Comparison of ENCODE assay signal across 10 cellular contexts in the genomic region with DNA sequence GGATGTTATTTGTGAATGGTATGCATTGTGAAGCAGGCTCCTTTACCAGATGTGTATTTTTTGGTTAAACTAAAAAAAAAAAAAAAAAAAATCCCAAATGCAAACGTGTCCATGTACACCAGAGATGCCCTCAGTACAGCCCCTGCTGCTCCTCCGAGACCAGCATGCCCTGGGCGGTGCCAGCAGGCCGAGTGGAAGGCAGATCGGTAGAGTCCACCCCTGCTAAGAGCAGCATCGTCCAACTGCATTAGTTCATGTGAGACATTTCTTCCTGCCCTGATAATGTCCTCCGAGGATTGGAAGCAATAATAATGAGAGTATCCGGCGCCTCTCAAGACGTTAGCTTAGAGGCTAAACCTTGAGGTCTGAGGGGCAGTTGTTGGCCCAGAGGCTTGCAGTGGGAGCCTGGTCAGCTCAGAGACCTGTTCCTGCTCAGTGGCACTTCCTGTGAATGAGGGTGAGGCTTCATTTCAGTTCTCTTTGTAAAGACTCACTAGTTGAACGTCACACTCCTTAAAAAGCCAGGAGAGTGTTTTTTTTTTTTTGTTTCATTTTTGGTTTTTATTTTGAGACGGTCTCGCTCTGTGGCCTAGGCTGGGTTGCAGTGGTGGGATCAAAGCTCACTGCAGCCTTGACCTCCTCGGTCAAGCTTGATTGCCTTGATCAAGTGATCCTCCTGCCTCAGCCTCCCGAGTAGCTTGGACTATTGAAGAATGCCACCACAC. TPM values are rescaled to one million over a fixed set of nuclear protein-coding genes. Genes with fewer than 3 reads are reported as not detected.
DNase-seq lines count a peak whose midpoint lies in the region; ATAC-seq lines count a peak whose summit lies in the region.
"Had no signal": no experiment of that assay in that cellular context is flagged by ENCODE, and none has a peak within 500 bp of the region (broad histone marks: within the 10 kb centered on the region; RNA-seq: fewer than 3 reads in every experiment).

No MANE protein-coding gene starts in this region.

- peak overlapping the region; percentile 62 for H3K9ac ChIP-seq in BLaER1

- H3K27ac Mint-ChIP-seq in activated T-helper 2 cell treated with anti-CD3 and anti-CD28 coated beads, Interferon-gamma antibody, Interleukin-2, Interleukin-4, amounts not matched to agents 10 μg/mL and 5 μg/mL and 100 μg/mL, durations not matched to agents 14 hours and 24 hours and 36 hours: peak overlapping the region; percentile 79

- no peaks in the 10 kb centered on the region for H4K20me1 ChIP-seq in BLaER1

- no peak for DNase-seq in activated T-helper 2 cell treated with anti-CD3 and anti-CD28 coated beads, Interferon-gamma antibody, Interleukin-2, Interleukin-4, amounts not matched to agents 10 μg/mL and 5 μg/mL and 100 μg/mL, durations not matched to agents 14 hours and 24 hours and 36 hours (ENCODE audit: low spot score)
- DNase-seq in NCI-H1105 treated with DMSO at 0.1 percent for 48 hours (lab: John Stamatoyannopoulos, UW) (no peak), ecto neural progenitor cell (ENCODE audit: low spot score) (no peak), NCI-H1417 treated with DMSO at 0.1 percent for 48 hours (lab: John Stamatoyannopoulos, UW) (no peak)
- DNase-seq: NCI-H1417 had no signal

- H3K27me3 Mint-ChIP-seq in activated T-helper 2 cell treated with anti-CD3 and anti-CD28 coated beads, Interferon-gamma antibody, Interleukin-2, Interleukin-4, amounts not matched to agents 10 μg/mL and 5 μg/mL and 100 μg/mL, durations not matched to agents 14 hours and 24 hours and 36 hours (ENCODE audit: low read depth): no peaks in the 10 kb centered on the region

- peak overlapping the region; percentile 8 for H3K4me3 Mint-ChIP-seq in activated T-helper 2 cell treated with anti-CD3 and anti-CD28 coated beads, Interferon-gamma antibody, Interleukin-2, Interleukin-4, amounts not matched to agents 10 μg/mL and 5 μg/mL and 100 μg/mL, durations not matched to agents 14 hours and 24 hours and 36 hours (ENCODE audit: low read depth)

- peaks cover 9% of the 10 kb centered on the region for H3K4me1 Mint-ChIP-seq in activated T-helper 2 cell treated with anti-CD3 and anti-CD28 coated beads, Interferon-gamma antibody, Interleukin-2, Interleukin-4, amounts not matched to agents 10 μg/mL and 5 μg/mL and 100 μg/mL, durations not matched to agents 14 hours and 24 hours and 36 hours (ENCODE audit: low read depth)

- no peaks in the 10 kb centered on the region for H3K27me3 ChIP-seq in BLaER1

- H3K4me2 ChIP-seq in BLaER1: peak overlapping the region; percentile 62

- peak overlapping the region; percentile 74 for H3K27ac ChIP-seq in BLaER1
- H3K27ac ChIP-seq: epithelial cell of prostate had no signal

- no peaks in the 10 kb centered on the region for H3K36me3 ChIP-seq in BLaER1

- H3K9me3 Mint-ChIP-seq in activated T-helper 2 cell treated with anti-CD3 and anti-CD28 coated beads, Interferon-gamma antibody, Interleukin-2, Interleukin-4, amounts not matched to agents 10 μg/mL and 5 μg/mL and 100 μg/mL, durations not matched to agents 14 hours and 24 hours and 36 hours: no peaks in the 10 kb centered on the region

- H3K4me1 ChIP-seq in BLaER1: peaks cover 46% of the 10 kb centered on the region

- no peak overlapping the region for H3K4me3 ChIP-seq in BLaER1

- peak; percentile 73 for ATAC-seq in GM19025 (IDR thresholded peaks at IDR 0.05; ENCODE audit: low read depth, unreplicated experiment)
- peak; percentile 61 for ATAC-seq in HG03045 (IDR thresholded peaks at IDR 0.05; ENCODE audit: unreplicated experiment)
- ATAC-seq in HG02870 (IDR thresholded peaks at IDR 0.05; ENCODE audit: unreplicated experiment): no peak

- no peaks in the 10 kb centered on the region for H3K36me3 Mint-ChIP-seq in activated T-helper 2 cell treated with anti-CD3 and anti-CD28 coated beads, Interferon-gamma antibody, Interleukin-2, Interleukin-4, amounts not matched to agents 10 μg/mL and 5 μg/mL and 100 μg/mL, durations not matched to agents 14 hours and 24 hours and 36 hours (ENCODE audit: low read depth)

- no peaks in the 10 kb centered on the region for H3K9me3 ChIP-seq in BLaER1

- intact Hi-C loops in activated T-helper 2 cell treated with anti-CD3 and anti-CD28 coated beads, Interferon-gamma antibody, Interleukin-2, Interleukin-4, amounts not matched to agents 10 μg/mL and 5 μg/mL and 100 μg/mL, durations not matched to agents 14 hours and 24 hours and 36 hours (cut with micrococcal nuclease): no loop called here

RNA-seq across cellular contexts. Expression of gene SLC66A3, which starts 5.6 kb away (rescaled TPM):
- total RNA-seq in activated T-helper 2 cell treated with anti-CD3 and anti-CD28 coated beads, Interferon-gamma antibody, Interleukin-2, Interleukin-4, amounts not matched to agents 10 μg/mL and 5 μg/mL and 100 μg/mL, durations not matched to agents 14 hours and 24 hours and 36 hours: 10.0 and 10.3 TPM in 2 replicates
